1 cellular context compared by ENCODE assay signal in the genomic region with DNA sequence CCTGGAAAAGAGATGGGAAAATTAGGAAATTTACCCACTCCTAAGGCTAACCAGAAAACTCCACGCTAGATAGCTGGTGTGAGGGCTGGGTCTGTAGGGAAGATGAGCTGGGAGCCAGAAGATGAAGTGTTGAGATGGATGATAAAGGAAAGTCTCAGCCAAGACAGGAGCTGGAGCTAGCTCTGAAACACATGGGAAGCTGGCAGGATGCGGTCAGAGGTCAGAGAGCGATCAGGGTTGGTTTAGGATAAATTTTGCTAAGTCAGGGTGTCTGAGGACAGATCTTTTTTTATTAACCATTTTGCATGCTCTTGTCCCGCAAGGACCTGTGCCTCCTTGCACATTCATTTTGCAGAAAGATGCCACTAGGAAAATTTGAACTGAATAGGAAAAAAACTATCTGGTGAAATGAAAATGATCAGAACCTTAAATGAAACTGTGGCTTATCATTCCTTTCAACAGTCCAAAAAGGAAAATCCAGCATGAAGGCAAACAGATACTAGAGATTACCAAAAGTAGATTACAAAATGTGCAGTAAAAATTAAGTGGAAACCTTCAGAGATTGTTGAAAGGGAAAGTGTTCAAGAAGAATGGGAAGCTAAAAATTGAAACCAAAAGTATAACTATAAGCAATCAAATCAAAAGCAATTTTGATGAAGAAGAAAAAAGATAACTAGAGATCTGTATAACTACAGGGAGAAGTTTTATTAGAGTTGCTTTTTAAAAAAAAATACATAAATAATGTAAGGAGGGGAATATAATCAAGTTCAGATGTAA.
TF ChIP-seq lines count a peak whose summit lies in the region.

No MANE protein-coding gene starts in this region.

TF ChIP-seq in SK-N-SH, 30 proteins besides CTCF, POLR2A, EP300 and RAD21 (continued from another document):
- TF ChIP-seq, protein P1, sequence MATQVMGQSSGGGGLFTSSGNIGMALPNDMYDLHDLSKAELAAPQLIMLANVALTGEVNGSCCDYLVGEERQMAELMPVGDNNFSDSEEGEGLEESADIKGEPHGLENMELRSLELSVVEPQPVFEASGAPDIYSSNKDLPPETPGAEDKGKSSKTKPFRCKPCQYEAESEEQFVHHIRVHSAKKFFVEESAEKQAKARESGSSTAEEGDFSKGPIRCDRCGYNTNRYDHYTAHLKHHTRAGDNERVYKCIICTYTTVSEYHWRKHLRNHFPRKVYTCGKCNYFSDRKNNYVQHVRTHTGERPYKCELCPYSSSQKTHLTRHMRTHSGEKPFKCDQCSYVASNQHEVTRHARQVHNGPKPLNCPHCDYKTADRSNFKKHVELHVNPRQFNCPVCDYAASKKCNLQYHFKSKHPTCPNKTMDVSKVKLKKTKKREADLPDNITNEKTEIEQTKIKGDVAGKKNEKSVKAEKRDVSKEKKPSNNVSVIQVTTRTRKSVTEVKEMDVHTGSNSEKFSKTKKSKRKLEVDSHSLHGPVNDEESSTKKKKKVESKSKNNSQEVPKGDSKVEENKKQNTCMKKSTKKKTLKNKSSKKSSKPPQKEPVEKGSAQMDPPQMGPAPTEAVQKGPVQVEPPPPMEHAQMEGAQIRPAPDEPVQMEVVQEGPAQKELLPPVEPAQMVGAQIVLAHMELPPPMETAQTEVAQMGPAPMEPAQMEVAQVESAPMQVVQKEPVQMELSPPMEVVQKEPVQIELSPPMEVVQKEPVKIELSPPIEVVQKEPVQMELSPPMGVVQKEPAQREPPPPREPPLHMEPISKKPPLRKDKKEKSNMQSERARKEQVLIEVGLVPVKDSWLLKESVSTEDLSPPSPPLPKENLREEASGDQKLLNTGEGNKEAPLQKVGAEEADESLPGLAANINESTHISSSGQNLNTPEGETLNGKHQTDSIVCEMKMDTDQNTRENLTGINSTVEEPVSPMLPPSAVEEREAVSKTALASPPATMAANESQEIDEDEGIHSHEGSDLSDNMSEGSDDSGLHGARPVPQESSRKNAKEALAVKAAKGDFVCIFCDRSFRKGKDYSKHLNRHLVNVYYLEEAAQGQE (IDR thresholded peaks at IDR 0.05; ENCODE audit: low read depth, low read length), result no peak
- no peak for TF ChIP-seq CHD2 (IDR thresholded peaks at IDR 0.05; ENCODE audit: low read length, partially characterized antibody)
- TF ChIP-seq TAF1 (IDR thresholded peaks at IDR 0.05; ENCODE audit: borderline replicate concordance, low read depth, low read length), result no peak
- TF ChIP-seq NFIC (IDR thresholded peaks at IDR 0.05; ENCODE audit: borderline replicate concordance), result no peak
- TF ChIP-seq GABPA (IDR thresholded peaks at IDR 0.05; ENCODE audit: low read depth), result no peak
- TF ChIP-seq ELF1 (IDR thresholded peaks at IDR 0.05), result no peak
- TF ChIP-seq, protein P2, sequence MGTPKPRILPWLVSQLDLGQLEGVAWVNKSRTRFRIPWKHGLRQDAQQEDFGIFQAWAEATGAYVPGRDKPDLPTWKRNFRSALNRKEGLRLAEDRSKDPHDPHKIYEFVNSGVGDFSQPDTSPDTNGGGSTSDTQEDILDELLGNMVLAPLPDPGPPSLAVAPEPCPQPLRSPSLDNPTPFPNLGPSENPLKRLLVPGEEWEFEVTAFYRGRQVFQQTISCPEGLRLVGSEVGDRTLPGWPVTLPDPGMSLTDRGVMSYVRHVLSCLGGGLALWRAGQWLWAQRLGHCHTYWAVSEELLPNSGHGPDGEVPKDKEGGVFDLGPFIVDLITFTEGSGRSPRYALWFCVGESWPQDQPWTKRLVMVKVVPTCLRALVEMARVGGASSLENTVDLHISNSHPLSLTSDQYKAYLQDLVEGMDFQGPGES (IDR thresholded peaks at IDR 0.05; ENCODE audit: low read depth, low read length), result no peak
- no peak for TF ChIP-seq TCF12 (IDR thresholded peaks at IDR 0.05)
- TF ChIP-seq NRF1 (IDR thresholded peaks at IDR 0.05; ENCODE audit: low read depth, low read length), result no peak
